Comparison of ENCODE assay signal across 8 cellular contexts in the genomic region with DNA sequence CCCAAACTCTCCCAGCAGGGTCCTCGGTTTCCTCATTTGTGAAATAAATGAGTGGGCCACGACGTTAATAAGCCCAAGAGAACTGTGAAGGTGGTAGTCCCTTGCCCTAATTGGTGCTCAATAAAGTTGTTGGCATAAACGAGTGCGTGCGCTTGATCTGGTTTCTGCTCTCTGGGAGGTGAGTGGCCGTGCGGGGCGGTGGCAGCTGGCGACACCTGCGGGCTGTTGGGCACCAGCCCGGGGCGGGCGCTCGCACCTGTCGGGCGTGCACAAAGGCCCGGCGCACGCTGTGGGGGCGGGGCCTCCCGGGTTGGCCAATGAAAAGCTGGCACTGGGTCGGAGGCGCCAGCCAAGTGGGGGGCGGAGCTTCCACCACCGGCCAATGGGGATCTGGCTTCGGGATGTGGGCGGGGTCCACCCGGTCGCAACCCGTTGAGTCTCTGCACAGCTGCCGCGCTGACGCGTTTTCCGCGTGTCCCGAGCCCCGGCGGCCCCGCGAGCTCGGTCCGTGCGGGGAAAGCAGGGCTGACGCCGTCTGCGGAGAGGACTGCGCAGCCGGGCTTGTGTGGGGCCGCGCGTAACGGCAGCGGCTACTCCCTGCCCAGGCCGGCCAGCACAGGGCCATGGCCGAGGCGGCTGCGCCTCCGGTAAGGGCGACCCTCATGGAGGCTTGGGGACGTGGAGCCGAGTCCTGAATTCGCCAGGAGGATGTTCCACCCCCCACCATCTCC. TPM values are rescaled to one million over a fixed set of nuclear protein-coding genes. Genes with fewer than 3 reads are reported as not detected.
DNase-seq lines count a peak whose midpoint lies in the region; ATAC-seq and TF ChIP-seq lines count a peak whose summit lies in the region.

No MANE protein-coding gene starts in this region.

- no peak for TF ChIP-seq POLR2A in stomach (IDR thresholded peaks at IDR 0.05)

- H3K27ac Mint-ChIP-seq in neural crest cell (ENCODE audit: unreplicated experiment): no peak overlapping the region

- H3K4me1 ChIP-seq in HUES64 (ENCODE audit: insufficient read depth, low read length): no peaks in the 10 kb centered on the region
- peaks cover 4 to 21% (median 17%) of the 10 kb centered on the region in 4 donors for H3K4me1 ChIP-seq in stomach

- H3K27ac ChIP-seq in HUES64 (ENCODE audit: low read depth, low read length): no peak overlapping the region
- H3K27ac ChIP-seq in stomach: peak overlapping the region in 4 of 5 donors; percentile 55 to 77 (median 67)

- H3K9me3 ChIP-seq in HUES64 (ENCODE audit: insufficient read depth, low read depth, low read length) (no peaks in the 10 kb centered on the region), stomach (no peaks in the 10 kb centered on the region)

- peaks cover 7% of the 10 kb centered on the region for H3K27me3 Mint-ChIP-seq in neural crest cell (ENCODE audit: low read depth)

- peak overlapping the region; percentile 90 for H3K4me3 Mint-ChIP-seq in neural crest cell

- intact Hi-C loops in stomach (cut with DNase I; ENCODE audit: low total_unique reads): no loop called here

- H3K36me3 ChIP-seq in HUES64 (ENCODE audit: insufficient read depth, low read length) (peaks cover 4% of the 10 kb centered on the region; the same call in 1 of the 2 replicates), stomach (peaks cover 12 to 54% (median 49%) of the 10 kb centered on the region in 4 donors)

- peak overlapping the region; percentile 81 for H3K9ac ChIP-seq in HUES64 (ENCODE audit: low read depth, low read length)

- peak; percentile 97 for ATAC-seq in GM21423 (IDR thresholded peaks at IDR 0.05; ENCODE audit: unreplicated experiment)

- peak; percentile 96 for DNase-seq in DMS 273 treated with DMSO at 0.1 percent for 48 hours (lab: John Stamatoyannopoulos, UW)
- DNase-seq in RPMI7951 (ENCODE audit: low read depth): peak; percentile 88
- DNase-seq in activated gamma-delta T cell (lab: John Stamatoyannopoulos, UW): peak; percentile 96
- peak; percentile 86 for DNase-seq in fibroblast of villous mesenchyme (ENCODE audit: low read depth)
- peak; percentile 93 for DNase-seq in neural crest cell (ENCODE audit: low read depth, low spot score)
- DNase-seq in stomach: peak; percentile 99

- H3K4me3 ChIP-seq in HUES64 (ENCODE audit: low read length) (peak overlapping the region; percentile 71), fibroblast of villous mesenchyme (ENCODE audit: low read depth, low read length) (peak overlapping the region; percentile 74), stomach (peak overlapping the region; percentile 63 to 75 (median 68))

- H3K27me3 ChIP-seq in HUES64 (ENCODE audit: insufficient read depth, low read length): 0 out of 2 replicates have a peak, but pooled peaks cover 3% of the 10 kb centered on the region
- no peaks in the 10 kb centered on the region for H3K27me3 ChIP-seq in stomach

- H3K9me3 Mint-ChIP-seq in neural crest cell: no peaks in the 10 kb centered on the region

- TF ChIP-seq CTCF in fibroblast of villous mesenchyme (IDR thresholded peaks at IDR 0.05; ENCODE audit: insufficient read depth, low read depth, low read length): no peak
- TF ChIP-seq CTCF in neural crest cell (conservative IDR thresholded peaks at IDR 0.05): no peak
- peak in 1 of 7 experiments; percentile 21 for TF ChIP-seq CTCF in stomach (IDR thresholded peaks at IDR 0.05)

- 2% methylated on average over 64 of the region's 64 CpGs for WGBS in HUES64
- WGBS in stomach, 5 donors: 1 to 9% (median 1%) methylated on average over 13 to 64 of the region's 64 CpGs

- peaks cover 6% of the 10 kb centered on the region for H3K4me1 Mint-ChIP-seq in neural crest cell

- peaks cover 5% of the 10 kb centered on the region for H3K36me3 Mint-ChIP-seq in neural crest cell (ENCODE audit: low read depth)

- no peak for TF ChIP-seq EP300 in stomach (IDR thresholded peaks at IDR 0.05)

RNA-seq across cellular contexts. Expression of gene ZNF783, which starts 23.0 kb away (rescaled TPM):
- polyA plus RNA-seq in HUES64 (2013, experiment 1 of 2): 3.3 TPM
- polyA plus RNA-seq in HUES64 (2013, experiment 2 of 2): 4.9 TPM
- 2.2 and 4.1 TPM in 2 replicates for total RNA-seq in RPMI7951 (2014; rRNA removed; shearing (Covaris generic))
- total RNA-seq in fibroblast of villous mesenchyme (8.6 and 9.0 TPM in 2 replicates), neural crest cell (15.3 and 18.0 TPM in 2 replicates), stomach (10 to 100 TPM in 4 of 5 donors, 1 to 10 TPM in 1; 8.5 to 31.2 (median 15.4) TPM)
- 1 to 10 TPM; 3.7 to 6.5 (median 4.1) TPM for polyA plus RNA-seq in stomach

RNA-seq across cellular contexts. Expression of gene ZNF212, which starts 45.6 kb away (rescaled TPM):
- 10.2 TPM for polyA plus RNA-seq in HUES64 (2013, experiment 1 of 2)
- polyA plus RNA-seq in HUES64 (2013, experiment 2 of 2): 10.8 TPM
- 2.6 and 2.7 TPM in 2 replicates for total RNA-seq in RPMI7951 (2014; rRNA removed; shearing (Covaris generic))
- 5.8 and 6.5 TPM in 2 replicates for total RNA-seq in fibroblast of villous mesenchyme
- 15.8 and 15.9 TPM in 2 replicates for total RNA-seq in neural crest cell
- 10 to 100 TPM in 2 of 5 donors, 1 to 10 TPM in 3; 2.9 to 42.9 (median 7.3) TPM for total RNA-seq in stomach
- polyA plus RNA-seq in stomach: 1 to 10 TPM; 5.4 to 6.4 (median 6.4) TPM
